20 cellular contexts compared by ENCODE assay signal in the genomic region with DNA sequence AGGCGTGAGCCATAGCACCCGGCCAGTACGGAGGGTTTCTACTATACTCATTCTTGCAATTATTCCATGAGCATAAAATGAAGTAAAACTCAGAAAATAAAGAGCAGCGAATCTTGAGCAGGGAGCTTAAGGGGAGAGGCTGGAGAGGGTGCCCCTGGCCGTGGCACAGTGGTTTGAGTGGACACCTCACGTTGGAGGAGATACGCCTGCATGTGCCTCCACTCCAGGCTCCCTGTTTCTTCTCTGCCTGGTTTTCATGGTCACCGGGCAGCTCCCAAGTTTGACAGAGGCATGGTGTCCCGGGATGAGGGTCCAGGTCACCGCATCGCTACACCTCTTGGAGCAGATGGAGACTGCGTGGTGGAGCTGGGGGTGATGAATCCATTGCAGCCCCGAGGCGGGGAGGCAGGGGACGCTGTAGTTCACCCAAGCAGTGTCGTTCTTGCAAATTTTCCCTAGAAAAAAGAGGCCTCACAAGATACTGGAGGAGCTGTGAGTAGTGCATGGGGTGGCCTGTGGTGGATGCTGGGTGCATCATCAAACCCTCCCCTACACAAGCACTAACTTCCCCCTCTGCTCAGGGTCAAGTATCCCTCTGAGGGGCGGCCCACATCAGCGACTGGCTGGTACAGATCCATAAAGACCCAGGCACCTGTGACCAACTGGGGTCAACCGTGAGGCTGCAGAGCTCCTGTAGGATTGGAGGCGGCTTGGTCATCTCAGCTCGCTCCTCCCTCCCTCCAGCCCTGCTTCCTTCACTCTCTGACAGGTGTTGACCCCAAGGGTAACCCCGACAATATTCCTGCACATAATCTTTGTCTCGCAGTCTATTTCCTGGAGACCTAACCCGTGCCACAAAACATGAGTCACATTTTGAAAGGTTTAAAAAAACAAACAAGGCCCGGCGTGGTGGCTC. TPM values are rescaled to one million over a fixed set of nuclear protein-coding genes. Genes with fewer than 3 reads are reported as not detected.
DNase-seq lines count a peak whose midpoint lies in the region; ATAC-seq and TF ChIP-seq lines count a peak whose summit lies in the region.
"Had no signal": no experiment of that assay in that cellular context is flagged by ENCODE, and none has a peak within 500 bp of the region (broad histone marks: within the 10 kb centered on the region; RNA-seq: fewer than 3 reads in every experiment).

No MANE protein-coding gene starts in this region.

- H3K27ac ChIP-seq in spleen, result no peak overlapping the region
- H3K27ac ChIP-seq: coronary artery, right lobe of liver, SJSA1, vagina had no signal

- 65 to 76% (median 67%) methylated on average over 26 of the region's 26 CpGs for whole genome bisulfite sequencing in spleen, 5 donors

- no peak overlapping the region for H3K4me3 ChIP-seq in spleen
- H3K4me3 ChIP-seq: coronary artery, right lobe of liver, SJSA1, vagina had no signal

- intact Hi-C loops in spleen (cut with DNase I; ENCODE audit: low total_unique reads), result no loop called here

- DNase-seq in NCI-H748 (lab: John Stamatoyannopoulos, UW; ENCODE audit: unreplicated experiment) (peak; percentile 18), NCI-H748 treated with DMSO at 0.1 percent for 48 hours (lab: John Stamatoyannopoulos, UW) (no peak), SW480 (ENCODE audit: low spot score) (peak; percentile 33), glomerular visceral epithelial cell (ENCODE audit: extremely low spot score) (peak; percentile 27), spleen (peak; percentile 29), activated gamma-delta T cell (lab: John Stamatoyannopoulos, UW) (no peak)
- DNase-seq in activated CD8-positive, alpha-beta memory T cell treated with anti-CD3 and anti-CD28 coated beads, Interleukin-2, amount 50 U/mL, for 4 hours, result no peak
- DNase-seq: activated CD4-positive, alpha-beta memory T cell treated with anti-CD3 and anti-CD28 coated beads, Interleukin-2, amount 10 ng/mL, durations not matched to agents 7 days and 5 days; amniotic stem cell; Kasumi-1; mammary epithelial cell; NCI-H2029; nephron progenitor cell; stimulated activated CD4-positive, alpha-beta T cell treated with anti-CD3 and anti-CD28 coated beads, Interleukin-4, amount 100 ng/mL, for 4 hours had no signal

- H3K4me1 ChIP-seq in spleen, result peaks cover under 1 to 16% (median 13%) of the 10 kb centered on the region in 6 donors

- H3K4me3 Mint-ChIP-seq in activated T-helper 17 cell treated with anti-CD3 and anti-CD28 coated beads, Interleukin-2, amount 50 U/mL, for 72 hours, result no peak overlapping the region
- H3K4me3 Mint-ChIP-seq: activated CD4-positive, alpha-beta memory T cell treated with anti-CD3 and anti-CD28 coated beads, Interleukin-2, amount 10 ng/mL, durations not matched to agents 7 days and 5 days; nephron progenitor cell had no signal

- peaks cover 15% of the 10 kb centered on the region for H3K9me3 Mint-ChIP-seq in activated T-helper 17 cell treated with anti-CD3 and anti-CD28 coated beads, Interleukin-2, amount 50 U/mL, for 72 hours

- H3K27me3 Mint-ChIP-seq in activated T-helper 17 cell treated with anti-CD3 and anti-CD28 coated beads, Interleukin-2, amount 50 U/mL, for 72 hours, result no peaks in the 10 kb centered on the region

- H3K27ac Mint-ChIP-seq in activated T-helper 17 cell treated with anti-CD3 and anti-CD28 coated beads, Interleukin-2, amount 50 U/mL, for 72 hours, result no peak overlapping the region
- H3K27ac Mint-ChIP-seq: activated CD4-positive, alpha-beta memory T cell treated with anti-CD3 and anti-CD28 coated beads, Interleukin-2, amount 10 ng/mL, durations not matched to agents 7 days and 5 days; activated T-helper 2 cell treated with anti-CD3 and anti-CD28 coated beads, Interferon-gamma antibody, Interleukin-2, Interleukin-4, amounts not matched to agents 10 μg/mL and 5 μg/mL and 100 μg/mL, durations not matched to agents 14 hours and 24 hours and 36 hours; nephron progenitor cell had no signal

- peaks cover 0 to 12% (median 6%) of the 10 kb centered on the region in 8 donors for H3K9me3 ChIP-seq in spleen
- H3K9me3 ChIP-seq: right lobe of liver, vagina had no signal

- ATAC-seq in activated T-helper 17 cell treated with anti-CD3 and anti-CD28 coated beads, Interleukin-2, amount 50 U/mL, for 72 hours (replicated peaks), result no peak
- ATAC-seq: right lobe of liver had no signal

- peaks cover 6% of the 10 kb centered on the region for H3K36me3 Mint-ChIP-seq in activated T-helper 17 cell treated with anti-CD3 and anti-CD28 coated beads, Interleukin-2, amount 50 U/mL, for 72 hours (ENCODE audit: low read depth)

- no peaks in the 10 kb centered on the region for H3K36me3 ChIP-seq in spleen
- H3K36me3 ChIP-seq: right lobe of liver, vagina had no signal

- peaks cover 13% of the 10 kb centered on the region for H3K4me1 Mint-ChIP-seq in activated T-helper 17 cell treated with anti-CD3 and anti-CD28 coated beads, Interleukin-2, amount 50 U/mL, for 72 hours

- TF ChIP-seq POLR2A in spleen (IDR thresholded peaks at IDR 0.05), result no peak

- peaks cover 0 to 11% (median 0%) of the 10 kb centered on the region in 7 donors for H3K27me3 ChIP-seq in spleen (replicated peaks in 1 of 7)
- H3K27me3 ChIP-seq: right lobe of liver, SJSA1, vagina had no signal

- no peak for TF ChIP-seq CTCF in spleen (IDR thresholded peaks at IDR 0.05 in 8 of 11, conservative IDR thresholded peaks at IDR 0.05 in 3 of 11)

RNA-seq across cellular contexts. Expression of a gene that starts 3.6 kb away (rescaled TPM):
- 10 to 100 TPM; 26.8 to 66.5 (median 30.1) TPM for total RNA-seq in spleen
- 10 to 100 TPM; 19.2 to 47.2 (median 31.3) TPM for polyA plus RNA-seq in spleen
- total RNA-seq in activated T-helper 17 cell treated with anti-CD3 and anti-CD28 coated beads, Interleukin-2, amount 50 U/mL, for 72 hours, result 10 to 100 TPM; 23.2 TPM

RNA-seq across cellular contexts. Expression of a gene that starts 57.0 kb away (rescaled TPM):
- 10 to 100 TPM in 1 of 7 donors, 1 to 10 TPM in 6; 1.8 to 27.7 (median 4.7) TPM for total RNA-seq in spleen
- 1 to 10 TPM; 1.2 to 6.2 (median 2.3) TPM for polyA plus RNA-seq in spleen
- total RNA-seq in activated T-helper 17 cell treated with anti-CD3 and anti-CD28 coated beads, Interleukin-2, amount 50 U/mL, for 72 hours, result 1 to 10 TPM; 1.3 to 3.8 TPM
- total RNA-seq: activated T-helper 2 cell treated with anti-CD3 and anti-CD28 coated beads, Interferon-gamma antibody, Interleukin-2, Interleukin-4, amounts not matched to agents 10 μg/mL and 5 μg/mL and 100 μg/mL, durations not matched to agents 14 hours and 24 hours and 36 hours had no signal

Comparison
In these comparisons a context has a peak if more than half of its experiments do, and no peak if none do; other contexts are left out.
1. DNase-seq: peak in NCI-H748 (single experiment), SW480 (single experiment), glomerular visceral epithelial cell (single experiment) and spleen (single experiment); none in NCI-H748 treated with DMSO at 0.1 percent for 48 hours (single experiment), activated gamma-delta T cell (single experiment) and activated CD8-positive, alpha-beta memory T cell treated with anti-CD3 and anti-CD28 coated beads, Interleukin-2, amount 50 U/mL, for 4 hours (single experiment).